15 cellular contexts compared by ENCODE assay signal in the genomic region with DNA sequence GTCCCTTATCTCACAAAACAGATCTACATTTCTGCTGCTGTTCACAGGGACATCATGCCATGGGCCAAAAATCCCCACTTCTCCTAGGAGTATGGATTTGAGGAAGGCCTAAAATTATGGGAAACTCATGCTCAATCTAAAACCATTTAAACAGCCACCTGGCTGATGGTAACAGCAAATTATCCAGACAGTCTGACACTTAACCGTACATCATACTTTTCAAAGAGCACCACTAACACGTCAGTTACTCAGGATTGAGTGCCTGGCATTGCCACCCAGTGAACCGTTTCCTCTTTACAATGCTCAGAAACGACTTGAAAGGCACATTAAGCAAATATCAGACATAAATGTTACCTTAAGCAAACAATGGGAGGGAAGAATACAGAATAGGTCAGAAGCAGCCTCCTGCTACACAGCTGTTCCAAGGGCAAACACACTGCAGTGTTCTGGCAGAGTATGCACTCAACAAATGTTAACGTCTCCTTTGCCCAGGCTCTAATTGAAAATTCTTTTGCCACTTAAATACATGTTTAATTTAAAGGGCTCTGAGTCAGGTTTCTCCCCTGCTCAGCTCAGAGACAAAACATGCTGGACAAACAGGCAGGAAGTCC. TPM values are rescaled to one million over a fixed set of nuclear protein-coding genes. Genes with fewer than 3 reads are reported as not detected.
DNase-seq lines count a peak whose midpoint lies in the region; ATAC-seq and TF ChIP-seq lines count a peak whose summit lies in the region.
"Had no signal": no experiment of that assay in that cellular context is flagged by ENCODE, and none has a peak within 500 bp of the region (broad histone marks: within the 10 kb centered on the region; RNA-seq: fewer than 3 reads in every experiment).

No MANE protein-coding gene starts in this region.

- in situ Hi-C loops in GM13977 (cut with MboI; ENCODE audit: low pct_unique_long_range_greater_than_20kb, low sequenced_read_pairs, unreplicated experiment), result loop anchor here (25.0 kb wide), 1 partner anchor 279 kb away; no protein-coding TSS in a partner anchor

- DNase-seq in DMS79 (lab: John Stamatoyannopoulos, UW) (peak; percentile 100), NCI-H1930 (lab: John Stamatoyannopoulos, UW) (peak; percentile 89 to 94), NCI-H748 (lab: John Stamatoyannopoulos, UW; ENCODE audit: unreplicated experiment) (peak; percentile 100), GM13977 (ENCODE audit: low spot score) (no peak), lower leg skin (ENCODE audit: low spot score in 2 of 2) (no peak)
- DNase-seq in stimulated activated CD8-positive, alpha-beta memory T cell treated with anti-CD3 and anti-CD28 coated beads, Interleukin-4, amount 100 ng/mL, for 48 hours, result no peak
- DNase-seq: activated CD8-positive, alpha-beta T cell treated with anti-CD3 and anti-CD28 coated beads, Interleukin-2, amount 10 ng/mL, durations not matched to agents 7 days and 5 days; amniotic stem cell; Calu3; gastrocnemius medialis; stimulated activated CD4-positive, alpha-beta T cell treated with anti-CD3 and anti-CD28 coated beads, Interleukin-4, amount 100 ng/mL, for 24 hours; tibial artery had no signal

- no peaks in the 10 kb centered on the region for H3K36me3 ChIP-seq in mucosa of rectum (ENCODE audit: control insufficient read depth in 2 of 2, insufficient read depth in 2 of 2, low read length in 2 of 2)
- H3K36me3 ChIP-seq: gastrocnemius medialis, tibial artery had no signal

- TF ChIP-seq CTCF in GM13977 (IDR thresholded peaks at IDR 0.05; ENCODE audit: extremely low read depth, insufficient read depth, missing control alignments) (no peak), lower leg skin (IDR thresholded peaks at IDR 0.05) (no peak)

- ATAC-seq in HG03460 (IDR thresholded peaks at IDR 0.05; ENCODE audit: unreplicated experiment), result no peak
- ATAC-seq: activated CD8-positive, alpha-beta T cell treated with anti-CD3 and anti-CD28 coated beads, Interleukin-2, amount 10 ng/mL, durations not matched to agents 7 days and 5 days; gastrocnemius medialis; sciatic nerve had no signal

- 46 to 52% methylated on average over 5 of the region's 5 CpGs for WGBS in lower leg skin, 2 donors

- no peaks in the 10 kb centered on the region for H3K27me3 ChIP-seq in mucosa of rectum (ENCODE audit: control insufficient read depth in 2 of 2, insufficient read depth in 2 of 2, low read length in 2 of 2)
- H3K27me3 ChIP-seq: gastrocnemius medialis, tibial artery had no signal

- H3K27ac ChIP-seq in mucosa of rectum (ENCODE audit: low read depth in 2 of 2, low read length in 2 of 2), result peak overlapping the region; percentile 41
- H3K27ac ChIP-seq: gastrocnemius medialis, tibial artery had no signal

- no peak overlapping the region for H3K9ac ChIP-seq in mucosa of rectum (ENCODE audit: low read depth in 1 of 2, low read length in 2 of 2)

- H3K4me1 ChIP-seq in mucosa of rectum (ENCODE audit: control insufficient read depth in 2 of 2, insufficient read depth in 2 of 2, low read length in 2 of 2), result peaks cover 4 to 9% of the 10 kb centered on the region in 2 donors
- H3K4me1 ChIP-seq: gastrocnemius medialis, tibial artery had no signal

- no peak overlapping the region for H3K4me3 ChIP-seq in mucosa of rectum (ENCODE audit: low read length in 2 of 2)
- no peak overlapping the region for H3K4me3 ChIP-seq in lower leg skin (ENCODE audit: low read depth, poor library complexity, severe bottlenecking)
- H3K4me3 ChIP-seq: gastrocnemius medialis, tibial artery had no signal

- H3K9me3 ChIP-seq in mucosa of rectum (ENCODE audit: control insufficient read depth in 2 of 2, low read length in 2 of 2), result no peaks in the 10 kb centered on the region
- H3K9me3 ChIP-seq: gastrocnemius medialis, tibial artery had no signal

- no peak for TF ChIP-seq POLR2A in lower leg skin (IDR thresholded peaks at IDR 0.05)

- intact Hi-C loops in lower leg skin (cut with DNase I; ENCODE audit: low total_unique reads), result no loop called here

RNA-seq across cellular contexts. Expression of gene SLC36A4, which starts 18.8 kb away (rescaled TPM):
- 10 to 100 TPM in 1 of 4 donors, 1 to 10 TPM in 3; 4.8 to 15.3 (median 6.2) TPM for total RNA-seq in lower leg skin

Comparison
In these comparisons a context has a peak if more than half of its experiments do, and no peak if none do; other contexts are left out.
1. DNase-seq: peak in DMS79 (single experiment), NCI-H1930 (2 of 2) and NCI-H748 (single experiment); none in GM13977 (single experiment), lower leg skin (0 of 2) and stimulated activated CD8-positive, alpha-beta memory T cell treated with anti-CD3 and anti-CD28 coated beads, Interleukin-4, amount 100 ng/mL, for 48 hours (single experiment).